Comparison of ENCODE assay signal across 15 cellular contexts in genomic region chr2:121563754-121564153, GRCh38. TPM values are rescaled to one million over a fixed set of nuclear protein-coding genes. Genes with fewer than 3 reads are reported as not detected.
DNase-seq lines count a peak whose midpoint lies in the region; ATAC-seq, FAIRE-seq and TF ChIP-seq lines count a peak whose summit lies in the region.
"Not testable (repeated sequence)": the region's sequence is repeated elsewhere in the genome, so short reads cannot be mapped to it uniquely, and the experiment has no call there.
"Had no signal": no experiment of that assay in that cellular context is flagged by ENCODE, and none has a peak within 500 bp of the region (broad histone marks: within the 10 kb centered on the region; RNA-seq: fewer than 3 reads in every experiment).

No MANE protein-coding gene starts in this region.

- H3K27me3 ChIP-seq in CD8-positive, alpha-beta T cell (ENCODE audit: insufficient read depth, low read length); Karpas-422 (ENCODE audit: low read length); K562 (ENCODE audit: control insufficient read depth in 2 of 2, insufficient read depth in 2 of 2, low read length in 2 of 2); endodermal cell (ENCODE audit: control insufficient read depth, insufficient read depth, low read length, poor library complexity, severe bottlenecking); psoas muscle (ENCODE audit: insufficient read depth in 3 of 3, low read length in 2 of 3): not testable (repeated sequence)

- H3K27ac ChIP-seq in CD8-positive, alpha-beta T cell (ENCODE audit: low read depth, low read length); K562 (ENCODE audit: extremely low read depth, low read depth, low read length); endodermal cell (ENCODE audit: low read depth, low read length): not testable (repeated sequence)
- H3K27ac ChIP-seq in Karpas-422 (ENCODE audit: low read length) (peak overlapping the region; percentile 90), psoas muscle (peak overlapping the region; percentile 84)

- not testable (repeated sequence) for DNase-seq in CD8-positive, alpha-beta T cell; Karpas-422; K562 (ENCODE audit: extremely low read depth in 1 of 4, low spot score in 3 of 4); endodermal cell; immature natural killer cell; naive thymus-derived CD8-positive, alpha-beta T cell; psoas muscle; stimulated activated effector memory CD8-positive, alpha-beta T cell treated with anti-CD3 and anti-CD28 coated beads, Interleukin-12 subunit alpha, Interleukin-12 subunit beta, amount 100 ng/mL, for 72 hours (ENCODE audit: low spot score in 2 of 2)

- not testable (repeated sequence) for H4K20me1 ChIP-seq in Karpas-422 (ENCODE audit: insufficient read depth, low read depth, low read length); K562 (replicated peaks; ENCODE audit: control insufficient read depth, insufficient read depth, low read length)

- not testable (repeated sequence) for TF ChIP-seq POLR2A in K562 (conservative IDR thresholded peaks at IDR 0.05)

- not testable (repeated sequence) for H3K9me3 Mint-ChIP-seq in CD8-positive, alpha-beta T cell; immature natural killer cell; naive thymus-derived CD8-positive, alpha-beta T cell; stimulated activated effector memory CD8-positive, alpha-beta T cell treated with anti-CD3 and anti-CD28 coated beads, Interleukin-12 subunit alpha, Interleukin-12 subunit beta, amount 100 ng/mL, for 72 hours
- H3K9me3 Mint-ChIP-seq in endodermal cell, result peaks cover 15% of the 10 kb centered on the region

- H3K36me3 Mint-ChIP-seq in CD8-positive, alpha-beta T cell, result peaks cover 11% of the 10 kb centered on the region
- H3K36me3 Mint-ChIP-seq in endodermal cell (ENCODE audit: low read depth), result peaks cover 17% of the 10 kb centered on the region
- not testable (repeated sequence) for H3K36me3 Mint-ChIP-seq in immature natural killer cell; naive thymus-derived CD8-positive, alpha-beta T cell; stimulated activated effector memory CD8-positive, alpha-beta T cell treated with anti-CD3 and anti-CD28 coated beads, Interleukin-12 subunit alpha, Interleukin-12 subunit beta, amount 100 ng/mL, for 72 hours

- peak overlapping the region; percentile 38 for H3K27ac Mint-ChIP-seq in CD8-positive, alpha-beta T cell
- H3K27ac Mint-ChIP-seq in endodermal cell, result not testable (repeated sequence)
- H3K27ac Mint-ChIP-seq in immature natural killer cell, result peak overlapping the region; percentile 13 to 75 (median 38)
- peak overlapping the region in 6 of 10 donors; percentile 39 to 59 (median 46) for H3K27ac Mint-ChIP-seq in naive thymus-derived CD8-positive, alpha-beta T cell
- peak overlapping the region; percentile 85 for H3K27ac Mint-ChIP-seq in stimulated activated effector memory CD8-positive, alpha-beta T cell treated with anti-CD3 and anti-CD28 coated beads, Interleukin-12 subunit alpha, Interleukin-12 subunit beta, amount 100 ng/mL, for 72 hours

- not testable (repeated sequence) for BruUV-seq in K562 (replicated peaks; lab: Mats Ljungman, UMichigan)

- not testable (repeated sequence) for FAIRE-seq in K562 (lab: Jason Lieb, UNC)

- POLR2A ChIA-PET in CD8-positive, alpha-beta T cell (lab: Charles Lee); naive thymus-derived CD8-positive, alpha-beta T cell (lab: Charles Lee): not testable (repeated sequence)
- POLR2A ChIA-PET in K562 (lab: Yijun Ruan, JAX), result interaction anchor here (0.7 to 0.9 kb wide), 2 partner anchors 10 to 43 kb away, joined by 3 read pairs; no protein-coding TSS in a partner anchor

- not testable (repeated sequence) for TF ChIP-seq RAD21 in K562 (CRISPR knock-in tag; conservative IDR thresholded peaks at IDR 0.05 in 1 of 2, IDR thresholded peaks at IDR 0.05 in 1 of 2)

- not testable (repeated sequence) for H3K4me1 ChIP-seq in CD8-positive, alpha-beta T cell (ENCODE audit: insufficient read depth, low read length); K562 (replicated peaks in 1 of 2; ENCODE audit: control insufficient read depth in 2 of 2, insufficient read depth in 2 of 2, low read length in 2 of 2)
- peaks cover 91% of the 10 kb centered on the region for H3K4me1 ChIP-seq in Karpas-422 (ENCODE audit: low read length)
- H3K4me1 ChIP-seq in endodermal cell (ENCODE audit: control insufficient read depth, insufficient read depth, low read length), result peaks cover 11% of the 10 kb centered on the region
- peaks cover 87% of the 10 kb centered on the region for H3K4me1 ChIP-seq in psoas muscle

- H3K9me2 ChIP-seq in Karpas-422 (replicated peaks; ENCODE audit: insufficient read depth, low read length), result not testable (repeated sequence)

- H3K9ac ChIP-seq in Karpas-422 (ENCODE audit: low read length); K562 (ENCODE audit: insufficient read depth in 1 of 2, low read depth in 2 of 2, low read length in 2 of 2); endodermal cell (ENCODE audit: extremely low read depth, low read length, poor library complexity, severe bottlenecking): not testable (repeated sequence)

- not testable (repeated sequence) for H3K9me3 ChIP-seq in CD8-positive, alpha-beta T cell (ENCODE audit: low read length); Karpas-422 (ENCODE audit: low read length); K562 (replicated peaks; ENCODE audit: control insufficient read depth, insufficient read depth, low read depth, low read length); psoas muscle
- peaks cover 15% of the 10 kb centered on the region for H3K9me3 ChIP-seq in endodermal cell (ENCODE audit: control insufficient read depth, low read length)

- not testable (repeated sequence) for H3K36me3 ChIP-seq in CD8-positive, alpha-beta T cell (ENCODE audit: insufficient read depth, low read length); Karpas-422 (ENCODE audit: insufficient read depth, low read length); K562 (ENCODE audit: control insufficient read depth, insufficient read depth, low read length); endodermal cell (ENCODE audit: control insufficient read depth, insufficient read depth, low read length); psoas muscle (ENCODE audit: insufficient read depth in 1 of 2, low read depth in 1 of 2)

- not testable (repeated sequence) for H3K4me2 ChIP-seq in Karpas-422 (ENCODE audit: low read depth, low read length, poor library complexity, severe bottlenecking); K562 (ENCODE audit: insufficient read depth, low read length)

- TF ChIP-seq EP300 in K562 (IDR thresholded peaks at IDR 0.05; ENCODE audit: low read length), result not testable (repeated sequence)

- 55% methylated on average over 1 of the region's 1 CpG for WGBS in K562 (ENCODE audit: insufficient coverage, low coverage, missing lambda C conversion rate)
- WGBS in endodermal cell (ENCODE audit: insufficient coverage in 1 of 2, insufficient read length in 1 of 2), 2 experiments, result 88 to 100% methylated on average over 1 of the region's 1 CpG
- 36 to 90% (median 54%) methylated on average over 1 of the region's 1 CpG for WGBS in psoas muscle, 3 donors

- not testable (repeated sequence) for H3K27me3 Mint-ChIP-seq in CD8-positive, alpha-beta T cell (ENCODE audit: low read depth); endodermal cell (ENCODE audit: insufficient read depth); immature natural killer cell (ENCODE audit: low read depth in 3 of 3); naive thymus-derived CD8-positive, alpha-beta T cell

- H3K79me2 ChIP-seq in Karpas-422 (ENCODE audit: low read length) (peaks cover 95% of the 10 kb centered on the region), K562 (ENCODE audit: control insufficient read depth, insufficient read depth, low read length) (peaks cover 25% of the 10 kb centered on the region; the same call in 2 of the 3 replicates)

- in situ Hi-C loops in K562 (cut with MboI), result not testable (repeated sequence)

- ATAC-seq in CD8-positive, alpha-beta T cell; K562; naive thymus-derived CD8-positive, alpha-beta T cell; psoas muscle; stimulated activated effector memory CD8-positive, alpha-beta T cell treated with anti-CD3 and anti-CD28 coated beads, Interleukin-12 subunit alpha, Interleukin-12 subunit beta, amount 100 ng/mL, for 72 hours: not testable (repeated sequence)

- not testable (repeated sequence) for H3K9me1 ChIP-seq in K562 (ENCODE audit: control insufficient read depth, insufficient read depth, low read length)

- intact Hi-C loops in CD8-positive, alpha-beta T cell (cut with DNase I, micrococcal nuclease); K562 (cut with micrococcal nuclease); psoas muscle (cut with DNase I): not testable (repeated sequence)

- H3K4me3 Mint-ChIP-seq in CD8-positive, alpha-beta T cell; endodermal cell; immature natural killer cell; stimulated activated effector memory CD8-positive, alpha-beta T cell treated with anti-CD3 and anti-CD28 coated beads, Interleukin-12 subunit alpha, Interleukin-12 subunit beta, amount 100 ng/mL, for 72 hours: not testable (repeated sequence)
- H3K4me3 Mint-ChIP-seq in naive thymus-derived CD8-positive, alpha-beta T cell, result peak overlapping the region in 2 of 10 donors; percentile 27 to 28

- H3K4me3 ChIP-seq in CD8-positive, alpha-beta T cell (ENCODE audit: low read depth, low read length); Karpas-422 (ENCODE audit: low read length); K562; psoas muscle: not testable (repeated sequence)
- peak overlapping the region; percentile 20 for H3K4me3 ChIP-seq in endodermal cell (ENCODE audit: low read length)

- CTCF ChIA-PET in CD8-positive, alpha-beta T cell (lab: Charles Lee), result interaction anchor here (1.0 kb wide), 1 partner anchor 28 kb away, joined by 3 read pairs; no protein-coding TSS in a partner anchor
- CTCF ChIA-PET in K562 (lab: Yijun Ruan, JAX; ENCODE audit: low intra/inter-chr PET ratio), result not testable (repeated sequence)

- TF ChIP-seq CTCF in CD8-positive, alpha-beta T cell (IDR thresholded peaks at IDR 0.05); K562 (IDR thresholded peaks at IDR 0.05 in 2 of 3, conservative IDR thresholded peaks at IDR 0.05 in 1 of 3; ENCODE audit: insufficient read depth in 2 of 3, low read depth in 1 of 3, low read length in 3 of 3); endodermal cell (conservative IDR thresholded peaks at IDR 0.05); psoas muscle (IDR thresholded peaks at IDR 0.05): not testable (repeated sequence)

- peaks cover 81% of the 10 kb centered on the region for H3K4me1 Mint-ChIP-seq in CD8-positive, alpha-beta T cell (ENCODE audit: low read depth)
- peaks cover 40% of the 10 kb centered on the region for H3K4me1 Mint-ChIP-seq in endodermal cell
- H3K4me1 Mint-ChIP-seq in immature natural killer cell, result peaks cover 60 to 86% of the 10 kb centered on the region in 2 donors
- peaks cover 34 to 82% (median 70%) of the 10 kb centered on the region in 4 donors for H3K4me1 Mint-ChIP-seq in naive thymus-derived CD8-positive, alpha-beta T cell
- peaks cover 67% of the 10 kb centered on the region for H3K4me1 Mint-ChIP-seq in stimulated activated effector memory CD8-positive, alpha-beta T cell treated with anti-CD3 and anti-CD28 coated beads, Interleukin-12 subunit alpha, Interleukin-12 subunit beta, amount 100 ng/mL, for 72 hours

- not testable (repeated sequence) for H2AFZ ChIP-seq in Karpas-422 (ENCODE audit: low read length); K562 (ENCODE audit: low read depth, low read length)

RNA-seq across cellular contexts. Expression of gene RNU4ATAC, which starts 33.1 kb away (rescaled TPM):
- not detected for total RNA-seq in CD8-positive, alpha-beta T cell
- not detected in 2 replicates for total RNA-seq in Karpas-422 (2014; rRNA removed; shearing (Covaris generic); ENCODE audit: low replicate concordance)
- total RNA-seq in K562 (2011; cell fraction: chromatin; rRNA removed; ENCODE audit: low replicate concordance), result under 0.01 TPM in 2 replicates
- under 0.01 TPM in 2 replicates for total RNA-seq in K562 (2011; cell fraction: nucleolus; rRNA removed)
- total RNA-seq in K562 (2011; cell fraction: nucleoplasm; rRNA removed), result under 0.01 TPM in 2 replicates
- total RNA-seq in K562 (2014; rRNA removed) (not detected in 2 replicates), K562 (2014; rRNA removed; fragmentation: Illumina TruSeq; extraction: Trizol) (90.8 TPM in 1 of 2 replicates, not detected in the other), K562 (2015; rRNA removed; fragmentation: Illumina TruSeq; extraction: Trizol) (not detected in 2 replicates), K562 (2021) (8.6 TPM in 1 of 2 replicates, not detected in the other), endodermal cell (not detected), psoas muscle (not detected)
- polyA plus RNA-seq in K562 (2011; rRNA removed) (not detected in 2 replicates), K562 (2014; fragmentation: Illumina TruSeq; extraction: Trizol) (not detected in 2 replicates), K562 (2014; fragmentation: Nextera tagmentation; extraction: Ambion mirVana) (not detected), K562 (2014; rRNA removed) (not detected in 2 replicates), immature natural killer cell (not detected), psoas muscle (not detected)
- not detected in 2 replicates for polyA plus RNA-seq in K562 (2011; cell fraction: cytosol; rRNA removed)
- polyA plus RNA-seq in K562 (2011; cell fraction: nucleus; rRNA removed), result under 0.01 TPM in 1 of 2 replicates, not detected in the other
- polyA plus RNA-seq in K562 (2012), result not detected in 2 replicates
- polyA minus RNA-seq in K562 (2011; rRNA and poly(A)+ RNA removed), result 3,330 and 5,735 TPM in 2 replicates
- 3,188 and 9,893 TPM in 2 replicates for polyA minus RNA-seq in K562 (2011; cell fraction: cytosol; rRNA and poly(A)+ RNA removed)
- polyA minus RNA-seq in K562 (2011; cell fraction: nucleus; rRNA and poly(A)+ RNA removed), result under 0.01 TPM in 2 replicates
- 2,034 TPM for polyA plus RNA-seq in endodermal cell (2013, experiment 1 of 2)
- 2,520 TPM for polyA plus RNA-seq in endodermal cell (2013, experiment 2 of 2)
- total RNA-seq in naive thymus-derived CD8-positive, alpha-beta T cell, result not detected
- not detected for polyA plus RNA-seq in naive thymus-derived CD8-positive, alpha-beta T cell
- total RNA-seq: CD4-positive, alpha-beta memory T cell; GM12878; GM23248; H1; H7 had no signal
- polyA plus RNA-seq: A549; CD14-positive monocyte; CD4-positive, alpha-beta memory T cell; GM23248; H1 had no signal
